8 cellular contexts compared by ENCODE assay signal in genomic region chr17:16285646-16286008, GRCh38.
DNase-seq lines count a peak whose midpoint lies in the region; ATAC-seq, FAIRE-seq and TF ChIP-seq lines count a peak whose summit lies in the region.

No MANE protein-coding gene starts in this region.

- intact Hi-C loops in transverse colon (cut with DNase I; ENCODE audit: low total_unique reads): no loop called here

- peak overlapping the region; percentile 99 for H3K27ac Mint-ChIP-seq in astrocyte (ENCODE audit: unreplicated experiment)

- WGBS in lung, 2 donors: 42 to 44% methylated on average over 6 of the region's 6 CpGs
- 26 to 46% methylated on average over 3 to 6 of the region's 6 CpGs for WGBS in transverse colon (ENCODE audit: low coverage in 1 of 2), 2 donors

- no peaks in the 10 kb centered on the region for H3K9me3 ChIP-seq in astrocyte (ENCODE audit: insufficient read depth, low read depth, low read length)
- H3K9me3 ChIP-seq in lung (ENCODE audit: control insufficient read depth in 2 of 2, insufficient read depth in 1 of 2, low read length in 1 of 2): no peaks in the 10 kb centered on the region
- no peaks in the 10 kb centered on the region for H3K9me3 ChIP-seq in transverse colon

- peak overlapping the region; percentile 76 for H3K9ac ChIP-seq in astrocyte (ENCODE audit: low read length)

- ATAC-seq in activated T-cell treated with anti-CD3 and anti-CD28 coated beads, Interleukin-2, amount 50 U/mL, for 4 hours: no peak
- ATAC-seq in lung (ENCODE audit: insufficient read depth, low FRiP score) (no peak), GM19328 (IDR thresholded peaks at IDR 0.05; ENCODE audit: unreplicated experiment) (no peak)

- peak; percentile 41 for TF ChIP-seq CTCF in astrocyte (IDR thresholded peaks at IDR 0.05; ENCODE audit: insufficient read depth, low read depth, low read length)
- no peak for TF ChIP-seq CTCF in lung (IDR thresholded peaks at IDR 0.05; ENCODE audit: control extremely low read depth, extremely low read depth)
- peak; percentile 26 to 85 (median 57) for TF ChIP-seq CTCF in transverse colon (IDR thresholded peaks at IDR 0.05)

- peaks cover 77% of the 10 kb centered on the region for H3K4me1 ChIP-seq in astrocyte (ENCODE audit: insufficient read depth, low read length)
- peaks cover 5 to 8% of the 10 kb centered on the region in 2 donors for H3K4me1 ChIP-seq in lung (ENCODE audit: control insufficient read depth in 2 of 2, insufficient read depth in 2 of 2, low read length in 2 of 2)
- H3K4me1 ChIP-seq in transverse colon: peaks cover 33 to 54% (median 47%) of the 10 kb centered on the region in 4 donors

- H3K4me3 ChIP-seq in astrocyte (ENCODE audit: insufficient read depth, low read depth, low read length) (peak overlapping the region; percentile 11), lung (no peak overlapping the region), transverse colon (peak overlapping the region in 1 of 4 donors; percentile 30)

- H3K36me3 ChIP-seq in astrocyte (ENCODE audit: insufficient read depth, low read length) (no peaks in the 10 kb centered on the region), lung (ENCODE audit: control insufficient read depth in 2 of 2, insufficient read depth in 2 of 2, low read length in 2 of 2) (no peaks in the 10 kb centered on the region), transverse colon (no peaks in the 10 kb centered on the region)

- no peak for DNase-seq in activated T-cell treated with anti-CD3 and anti-CD28 coated beads, Interleukin-2, amount 50 U/mL, for 4 hours
- DNase-seq in activated T-cell treated with anti-CD3 and anti-CD28 coated beads for 4 hours (no peak), astrocyte (ENCODE audit: low read depth) (no peak), lung (ENCODE audit: low spot score) (no peak), transverse colon (no peak), T1000 (lab: John Stamatoyannopoulos, UW) (no peak)
- no peak for DNase-seq in stimulated activated naive CD4-positive, alpha-beta T cell (lab: John Stamatoyannopoulos, UW)

- H3K27me3 ChIP-seq in astrocyte (ENCODE audit: insufficient read depth, low read length): no peaks in the 10 kb centered on the region
- no peaks in the 10 kb centered on the region for H3K27me3 ChIP-seq in lung (ENCODE audit: control insufficient read depth, insufficient read depth)
- no peaks in the 10 kb centered on the region for H3K27me3 ChIP-seq in transverse colon

- no peak for TF ChIP-seq POLR2A in transverse colon (IDR thresholded peaks at IDR 0.05)

- H3K4me3 Mint-ChIP-seq in activated T-cell treated with anti-CD3 and anti-CD28 coated beads, Interleukin-2, amount 50 U/mL, for 4 hours: peak overlapping the region; percentile 72
- peak overlapping the region; percentile 43 for H3K4me3 Mint-ChIP-seq in astrocyte (ENCODE audit: unreplicated experiment)

- peak overlapping the region; percentile 78 for H3K4me2 ChIP-seq in astrocyte (ENCODE audit: low read length)

- no peak for TF ChIP-seq EP300 in transverse colon (IDR thresholded peaks at IDR 0.05; ENCODE audit: low read depth)

- no peaks in the 10 kb centered on the region for H3K79me2 ChIP-seq in astrocyte (ENCODE audit: insufficient read depth, low read length)

- FAIRE-seq in astrocyte (lab: Jason Lieb, UNC): no peak

- H3K9me3 Mint-ChIP-seq in activated T-cell treated with anti-CD3 and anti-CD28 coated beads, Interleukin-2, amount 50 U/mL, for 4 hours: no peaks in the 10 kb centered on the region
- no peaks in the 10 kb centered on the region for H3K9me3 Mint-ChIP-seq in astrocyte (ENCODE audit: unreplicated experiment)

- H3K4me1 Mint-ChIP-seq in activated T-cell treated with anti-CD3 and anti-CD28 coated beads, Interleukin-2, amount 50 U/mL, for 4 hours (ENCODE audit: low read depth): peaks cover 54% of the 10 kb centered on the region
- peaks cover 67% of the 10 kb centered on the region for H3K4me1 Mint-ChIP-seq in astrocyte (ENCODE audit: low read depth, unreplicated experiment)

- peak overlapping the region; percentile 59 for H2AFZ ChIP-seq in astrocyte (ENCODE audit: low read depth, low read length)

- H4K20me1 ChIP-seq in astrocyte (ENCODE audit: insufficient read depth, low read length): no peaks in the 10 kb centered on the region

- peaks cover 2% of the 10 kb centered on the region for H3K36me3 Mint-ChIP-seq in activated T-cell treated with anti-CD3 and anti-CD28 coated beads, Interleukin-2, amount 50 U/mL, for 4 hours (ENCODE audit: insufficient read depth)
- H3K36me3 Mint-ChIP-seq in astrocyte (ENCODE audit: low read depth, unreplicated experiment): no peaks in the 10 kb centered on the region

- H3K27ac ChIP-seq in astrocyte (ENCODE audit: low read depth, low read length) (peak overlapping the region; percentile 96), lung (ENCODE audit: low read depth in 1 of 2, low read length in 1 of 2) (peak overlapping the region; percentile 26 to 91), transverse colon (peak overlapping the region; percentile 89 to 97 (median 95))

- H3K27me3 Mint-ChIP-seq in activated T-cell treated with anti-CD3 and anti-CD28 coated beads, Interleukin-2, amount 50 U/mL, for 4 hours (ENCODE audit: low read depth): no peaks in the 10 kb centered on the region
- H3K27me3 Mint-ChIP-seq in astrocyte (ENCODE audit: low read depth, unreplicated experiment): no peaks in the 10 kb centered on the region

- in situ Hi-C loops in transverse colon (cut with MboI; ENCODE audit: low pct_ligation_motif_present in 1 of 4, low pct_unique_long_range_greater_than_20kb in 1 of 4, low sequenced_read_pairs in 3 of 4): no loop called here
